Comparison of ENCODE assay signal across 21 cellular contexts in the genomic region with DNA sequence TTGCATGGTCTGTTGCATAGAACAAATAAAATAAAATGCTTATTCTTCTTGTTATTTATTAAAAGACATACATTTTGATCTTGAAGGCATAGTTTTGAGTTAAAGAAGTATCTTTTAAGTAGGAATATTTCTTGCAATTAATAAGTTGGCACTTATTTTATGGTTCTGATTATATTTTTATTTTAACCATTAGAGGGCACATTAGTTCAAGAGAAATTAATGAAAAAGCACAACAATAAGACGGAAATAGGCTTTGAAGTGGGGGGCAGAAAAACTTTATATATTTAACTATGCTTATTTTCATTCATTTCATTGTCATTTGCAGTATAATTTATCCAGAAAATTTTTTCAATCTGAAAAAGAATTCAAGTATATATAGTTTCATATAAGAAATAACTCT. TPM values are rescaled to one million over a fixed set of nuclear protein-coding genes. Genes with fewer than 3 reads are reported as not detected.
DNase-seq lines count a peak whose midpoint lies in the region; ATAC-seq and TF ChIP-seq lines count a peak whose summit lies in the region.
"Had no signal": no experiment of that assay in that cellular context is flagged by ENCODE, and none has a peak within 500 bp of the region (broad histone marks: within the 10 kb centered on the region; RNA-seq: fewer than 3 reads in every experiment).

No MANE protein-coding gene starts in this region.

- no peaks in the 10 kb centered on the region for H3K9me3 ChIP-seq in HEK293 (ENCODE audit: control insufficient read depth, insufficient read depth, low read depth, low read length)
- no peaks in the 10 kb centered on the region for H3K9me3 ChIP-seq in adrenal gland (replicated peaks in 1 of 3)
- H3K9me3 ChIP-seq: Caco-2 had no signal

- no peak overlapping the region for H3K27ac Mint-ChIP-seq in progenitor cell of endocrine pancreas
- H3K27ac Mint-ChIP-seq: CD4-positive, CD25-positive, alpha-beta regulatory T cell; T-helper 1 cell treated with Interleukin-12 subunit alpha and Interleukin-12 subunit beta and Interleukin-4 antibody, amounts not matched to agents 30 μg/mL and 1 μg/mL, for 36 hours had no signal

- TF ChIP-seq CTCF in C4-2B (conservative IDR thresholded peaks at IDR 0.05) (peak; percentile 19; the same call in 1 of the 2 replicates), HEK293 (tag by site-specific recombination; IDR thresholded peaks at IDR 0.05) (no peak), foreskin keratinocyte (conservative IDR thresholded peaks at IDR 0.05) (peak; percentile 56), adrenal gland (IDR thresholded peaks at IDR 0.05) (no peak), progenitor cell of endocrine pancreas (IDR thresholded peaks at IDR 0.05; ENCODE audit: unreplicated experiment) (no peak)

- H3K36me3 ChIP-seq in HEK293 (ENCODE audit: control insufficient read depth in 2 of 2, insufficient read depth in 1 of 2, low read length in 2 of 2) = no peaks in the 10 kb centered on the region
- H3K36me3 ChIP-seq in adrenal gland (replicated peaks in 1 of 2) = no peaks in the 10 kb centered on the region

- CTCF ChIA-PET in HEK293 (lab: Yijun Ruan, JAX) = interaction anchor here (0.5 to 1.7 kb wide), 6 partner anchors 9 to 310 kb away, joined by 3 to 5 read pairs (median 4); no protein-coding TSS in a partner anchor

- POLR2A ChIA-PET in HEK293 (lab: Yijun Ruan, JAX) = no interaction called here

- DNase-seq in OCI-M1 (lab: John Stamatoyannopoulos, UW) (peak; percentile 13), foreskin keratinocyte (no peak), adrenal gland (no peak), NCI-H2081 treated with DMSO at 0.1 percent for 48 hours (lab: John Stamatoyannopoulos, UW) (no peak), Kasumi-1 (lab: John Stamatoyannopoulos, UW) (no peak), progenitor cell of endocrine pancreas (ENCODE audit: low spot score, unreplicated experiment) (no peak)
- DNase-seq: ACHN; AML-193; Caco-2; CD4-positive, CD25-positive, alpha-beta regulatory T cell; DMS153; GM23248; MM.1S; NCI-H1930; NCI-H82; SHP77 treated with DMSO at 0.1 percent for 48 hours had no signal

- intact Hi-C loops in adrenal gland (cut with DNase I) = no loop called here

- H3K27ac ChIP-seq in C4-2B (no peak overlapping the region), HEK293 (ENCODE audit: extremely low read depth, low read depth, low read length) (no peak overlapping the region), foreskin keratinocyte (no peak overlapping the region), adrenal gland (no peak overlapping the region)
- H3K27ac ChIP-seq: GM23248, KMS-11 had no signal

- H3K4me1 ChIP-seq in HEK293 (ENCODE audit: control insufficient read depth, insufficient read depth, low read length) (no peaks in the 10 kb centered on the region), foreskin keratinocyte (no peaks in the 10 kb centered on the region), adrenal gland (replicated peaks in 1 of 2) (no peaks in the 10 kb centered on the region)
- H3K4me1 ChIP-seq: Caco-2 had no signal

- 3 to 10% (median 9%) methylated on average over 1 of the region's 1 CpG for WGBS in adrenal gland, 4 donors

- H3K36me3 Mint-ChIP-seq in progenitor cell of endocrine pancreas (ENCODE audit: insufficient read depth) = no peaks in the 10 kb centered on the region
- H3K36me3 Mint-ChIP-seq: CD4-positive, CD25-positive, alpha-beta regulatory T cell had no signal

- H3K27me3 Mint-ChIP-seq in progenitor cell of endocrine pancreas = no peaks in the 10 kb centered on the region

- no peak for ATAC-seq in foreskin keratinocyte
- ATAC-seq: HepG2 had no signal

- H3K4me1 Mint-ChIP-seq in progenitor cell of endocrine pancreas (ENCODE audit: low read depth) = peaks cover 1% of the 10 kb centered on the region
- H3K4me1 Mint-ChIP-seq: CD4-positive, CD25-positive, alpha-beta regulatory T cell had no signal

- no peak overlapping the region for H3K4me3 Mint-ChIP-seq in progenitor cell of endocrine pancreas (ENCODE audit: low read depth)
- H3K4me3 Mint-ChIP-seq: CD4-positive, CD25-positive, alpha-beta regulatory T cell; T-helper 1 cell treated with Interleukin-12 subunit alpha and Interleukin-12 subunit beta and Interleukin-4 antibody, amounts not matched to agents 30 μg/mL and 1 μg/mL, for 36 hours had no signal

- H3K9me3 Mint-ChIP-seq in progenitor cell of endocrine pancreas (ENCODE audit: low read depth) = peaks cover 6% of the 10 kb centered on the region

- H3K4me3 ChIP-seq in HEK293 (ENCODE audit: low read depth, low read length) (no peak overlapping the region), adrenal gland (no peak overlapping the region)
- H3K4me3 ChIP-seq: GM23248 had no signal

- TF ChIP-seq POLR2A in adrenal gland (IDR thresholded peaks at IDR 0.05) = no peak

- H3K27me3 ChIP-seq in foreskin keratinocyte (no peaks in the 10 kb centered on the region), adrenal gland (no peaks in the 10 kb centered on the region)

TF ChIP-seq in HEK293, 187 proteins besides CTCF, POLR2A, EP300 and RAD21:
- TF ChIP-seq ZNF473 (tag by site-specific recombination; IDR thresholded peaks at IDR 0.05) (no peak), ZNF654 (tag by site-specific recombination; IDR thresholded peaks at IDR 0.05; ENCODE audit: low read depth) (peak; percentile 27), OSR2 (tag by site-specific recombination; IDR thresholded peaks at IDR 0.05) (no peak), ZNF701 (tag by site-specific recombination; IDR thresholded peaks at IDR 0.05) (no peak), TCF7L2 (IDR thresholded peaks at IDR 0.05; ENCODE audit: borderline replicate concordance, low read depth, low read length) (no peak), HOXD13 (CRISPR knock-in tag; IDR thresholded peaks at IDR 0.05; ENCODE audit: borderline replicate concordance) (no peak), ZNF248 (tag by site-specific recombination; IDR thresholded peaks at IDR 0.05) (no peak), ZNF561 (tag by site-specific recombination; IDR thresholded peaks at IDR 0.05; ENCODE audit: borderline replicate concordance) (no peak)

RNA-seq across cellular contexts. Expression of a gene that starts 44.2 kb away (rescaled TPM):
- total RNA-seq in foreskin keratinocyte (34.5 and 35.8 TPM in 2 replicates), adrenal gland (10 to 100 TPM; 14.4 to 35.1 (median 21.1) TPM), progenitor cell of endocrine pancreas (40.3 and 41.6 TPM in 2 replicates)
- polyA plus RNA-seq in foreskin keratinocyte (14.6 and 15.2 TPM in 2 replicates), adrenal gland (10 to 100 TPM; 15.7 to 29.9 (median 20.7) TPM)

Comparison
In these comparisons a context has a peak if more than half of its experiments do, and no peak if none do; other contexts are left out.
1. CTCF ChIP-seq: peak in C4-2B (single experiment) and foreskin keratinocyte (single experiment); none in HEK293 (single experiment), adrenal gland (0 of 6) and progenitor cell of endocrine pancreas (single experiment).